Comparison of ENCODE assay signal across 21 cellular contexts in genomic region chr14:54083549-54084239, GRCh38.
DNase-seq lines count a peak whose midpoint lies in the region; ATAC-seq and TF ChIP-seq lines count a peak whose summit lies in the region.
"Had no signal": no experiment of that assay in that cellular context is flagged by ENCODE, and none has a peak within 500 bp of the region (broad histone marks: within the 10 kb centered on the region; RNA-seq: fewer than 3 reads in every experiment).

No MANE protein-coding gene starts in this region.

- POLR2A ChIA-PET in CD8-positive, alpha-beta T cell (lab: Charles Lee), result no interaction called here

- ATAC-seq in CD8-positive, alpha-beta T cell, result no peak
- no peak for ATAC-seq in gastrocnemius medialis

- H3K27ac ChIP-seq in CD8-positive, alpha-beta T cell (ENCODE audit: low read depth, low read length), result no peak overlapping the region
- H3K27ac ChIP-seq in gastrocnemius medialis, result no peak overlapping the region
- H3K27ac ChIP-seq: 22Rv1, C4-2B, GM23248, HL-60 had no signal

- peak overlapping the region; percentile 35 for H3K27ac Mint-ChIP-seq in neural crest cell (ENCODE audit: unreplicated experiment)
- H3K27ac Mint-ChIP-seq in CD8-positive, alpha-beta T cell, result no peak overlapping the region
- H3K27ac Mint-ChIP-seq: H9 had no signal

- H3K4me3 Mint-ChIP-seq in neural crest cell, result no peak overlapping the region
- no peak overlapping the region for H3K4me3 Mint-ChIP-seq in CD8-positive, alpha-beta T cell
- H3K4me3 Mint-ChIP-seq: H9 had no signal

- no peaks in the 10 kb centered on the region for H3K9me3 Mint-ChIP-seq in neural crest cell
- no peaks in the 10 kb centered on the region for H3K9me3 Mint-ChIP-seq in CD8-positive, alpha-beta T cell
- H3K9me3 Mint-ChIP-seq: H9 had no signal

- H3K4me1 Mint-ChIP-seq in neural crest cell, result no peaks in the 10 kb centered on the region
- H3K4me1 Mint-ChIP-seq in CD8-positive, alpha-beta T cell (ENCODE audit: low read depth), result no peaks in the 10 kb centered on the region

- no peaks in the 10 kb centered on the region for H3K4me1 ChIP-seq in CD8-positive, alpha-beta T cell (ENCODE audit: insufficient read depth, low read length)
- no peaks in the 10 kb centered on the region for H3K4me1 ChIP-seq in gastrocnemius medialis

- H3K9me3 ChIP-seq in CD8-positive, alpha-beta T cell (ENCODE audit: low read length), result no peaks in the 10 kb centered on the region
- no peaks in the 10 kb centered on the region for H3K9me3 ChIP-seq in gastrocnemius medialis

- in situ Hi-C loops in G401 (cut with HindIII; ENCODE audit: low sequenced_read_pairs), result no loop called here
- in situ Hi-C loops in gastrocnemius medialis (cut with MboI; ENCODE audit: low sequenced_read_pairs in 4 of 4), result no loop called here

- no peak for TF ChIP-seq POLR2A in gastrocnemius medialis (IDR thresholded peaks at IDR 0.05)

- DNase-seq in DMS 273 (lab: John Stamatoyannopoulos, UW; ENCODE audit: unreplicated experiment) (peak; percentile 39), DMS 273 treated with DMSO at 0.1 percent for 48 hours (lab: John Stamatoyannopoulos, UW) (no peak), NCI-H69 (lab: John Stamatoyannopoulos, UW) (peak; percentile 12), choroid plexus epithelial cell (ENCODE audit: low read depth) (peak; percentile 10), neural crest cell (ENCODE audit: low read depth, low spot score) (no peak), G401 (ENCODE audit: low spot score) (no peak), gastrocnemius medialis (no peak)
- no peak for DNase-seq in CD8-positive, alpha-beta T cell
- DNase-seq: DMS79 treated with DMSO at 0.1 percent for 48 hours, GM23248, H9, KG1, NCI-H1694, NCI-H2081 treated with DMSO at 0.1 percent for 48 hours, NCI-H2171 treated with DMSO at 0.1 percent for 48 hours, NCI-H526, RPMI8226, SHP77 treated with DMSO at 0.1 percent for 48 hours had no signal

- H3K4me3 ChIP-seq in choroid plexus epithelial cell (ENCODE audit: low read depth, low read length) (no peak overlapping the region), gastrocnemius medialis (no peak overlapping the region)
- no peak overlapping the region for H3K4me3 ChIP-seq in CD8-positive, alpha-beta T cell (ENCODE audit: low read depth, low read length)
- H3K4me3 ChIP-seq: GM23248 had no signal

- intact Hi-C loops in CD8-positive, alpha-beta T cell (cut with DNase I, micrococcal nuclease), result no loop called here
- intact Hi-C loops in gastrocnemius medialis (cut with DNase I; ENCODE audit: low total_unique reads), result no loop called here

- no peaks in the 10 kb centered on the region for H3K27me3 ChIP-seq in CD8-positive, alpha-beta T cell (ENCODE audit: insufficient read depth, low read length)
- no peaks in the 10 kb centered on the region for H3K27me3 ChIP-seq in gastrocnemius medialis

- H3K27me3 Mint-ChIP-seq in neural crest cell (ENCODE audit: low read depth), result peaks cover 2% of the 10 kb centered on the region
- no peaks in the 10 kb centered on the region for H3K27me3 Mint-ChIP-seq in CD8-positive, alpha-beta T cell (ENCODE audit: low read depth)

- TF ChIP-seq CTCF in choroid plexus epithelial cell (conservative IDR thresholded peaks at IDR 0.05; ENCODE audit: low read depth, low read length) (no peak), neural crest cell (conservative IDR thresholded peaks at IDR 0.05) (no peak), gastrocnemius medialis (IDR thresholded peaks at IDR 0.05 in 4 of 5, conservative IDR thresholded peaks at IDR 0.05 in 1 of 5) (no peak)
- no peak for TF ChIP-seq CTCF in CD8-positive, alpha-beta T cell (IDR thresholded peaks at IDR 0.05)

- H3K36me3 ChIP-seq in CD8-positive, alpha-beta T cell (ENCODE audit: insufficient read depth, low read length), result no peaks in the 10 kb centered on the region
- H3K36me3 ChIP-seq in gastrocnemius medialis, result no peaks in the 10 kb centered on the region

- CTCF ChIA-PET in CD8-positive, alpha-beta T cell (lab: Charles Lee), result no interaction called here

- H3K36me3 Mint-ChIP-seq in neural crest cell (ENCODE audit: low read depth), result no peaks in the 10 kb centered on the region
- H3K36me3 Mint-ChIP-seq in CD8-positive, alpha-beta T cell, result no peaks in the 10 kb centered on the region

Comparison
In these comparisons a context has a peak if more than half of its experiments do, and no peak if none do; other contexts are left out.
1. DNase-seq: peak in DMS 273 (single experiment), NCI-H69 (single experiment) and choroid plexus epithelial cell (single experiment); none in DMS 273 treated with DMSO at 0.1 percent for 48 hours (single experiment), neural crest cell (single experiment), CD8-positive, alpha-beta T cell (0 of 7), G401 (single experiment) and gastrocnemius medialis (0 of 2).